8 cellular contexts compared by ENCODE assay signal in genomic region chr12:64609543-64610091, GRCh38. TPM values are rescaled to one million over a fixed set of nuclear protein-coding genes. Genes with fewer than 3 reads are reported as not detected.
DNase-seq lines count a peak whose midpoint lies in the region; ATAC-seq and TF ChIP-seq lines count a peak whose summit lies in the region.

No MANE protein-coding gene starts in this region.

- H3K27ac Mint-ChIP-seq in Caco-2 (ENCODE audit: unreplicated experiment): peak overlapping the region; percentile 83
- H3K27ac Mint-ChIP-seq in activated CD4-positive, alpha-beta memory T cell treated with anti-CD3 and anti-CD28 coated beads, Interleukin-2, amount 10 ng/mL, durations not matched to agents 7 days and 5 days: peak overlapping the region; percentile 99

- peak overlapping the region; percentile 83 for H3K4me2 ChIP-seq in skeletal muscle satellite cell (ENCODE audit: low read length)

- intact Hi-C loops in Caco-2 (cut with micrococcal nuclease; ENCODE audit: unreplicated experiment): loop anchor here (1.0 to 2.0 kb wide), 3 partner anchors 59 to 87 kb away; no protein-coding TSS in a partner anchor
- intact Hi-C loops in right cardiac atrium (cut with DNase I): loop anchor here (5.0 to 10.0 kb wide), 3 partner anchors 55 to 88 kb away; no protein-coding TSS in a partner anchor
- intact Hi-C loops in posterior cingulate gyrus (cut with DNase I): loop anchor here (10.0 kb wide), 1 partner anchor 55 kb away; no protein-coding TSS in a partner anchor

- TF ChIP-seq CTCF in Caco-2 (IDR thresholded peaks at IDR 0.05; ENCODE audit: insufficient read depth in 1 of 2, low read depth in 1 of 2, low read length in 1 of 2, severe bottlenecking in 1 of 2, unreplicated experiment in 1 of 2): no peak

- 1% methylated on average over 15 of the region's 15 CpGs for WGBS in right cardiac atrium

- H3K9me3 ChIP-seq in Caco-2 (no peaks in the 10 kb centered on the region), right cardiac atrium (ENCODE audit: control insufficient read depth, low read length) (no peaks in the 10 kb centered on the region), skeletal muscle satellite cell (replicated peaks; ENCODE audit: low read length) (no peaks in the 10 kb centered on the region)

- CTCF ChIA-PET in Caco-2 (lab: Charles Lee): interaction anchor here (1.4 kb wide), 1 partner anchor 85 kb away, joined by 9 read pairs; no protein-coding TSS in a partner anchor
- CTCF ChIA-PET in activated CD4-positive, alpha-beta memory T cell treated with anti-CD3 and anti-CD28 coated beads, Interleukin-2, amount 10 ng/mL, durations not matched to agents 7 days and 5 days (lab: Charles Lee): interaction anchor here (0.7 to 5.1 kb wide), 13 partner anchors 9 to 159 kb away, joined by 3 to 39 read pairs (median 4); no protein-coding TSS in a partner anchor

- H3K4me3 ChIP-seq in Caco-2 (ENCODE audit: low read depth, low read length) (peak overlapping the region; percentile 95), right cardiac atrium (ENCODE audit: low read length) (peak overlapping the region; percentile 91), skeletal muscle satellite cell (ENCODE audit: low read length) (peak overlapping the region; percentile 82)

- no peak for DNase-seq in Caco-2
- peak; percentile 74 for DNase-seq in HT-29 (ENCODE audit: low spot score)
- peak; percentile 21 for DNase-seq in activated CD4-positive, alpha-beta memory T cell treated with anti-CD3 and anti-CD28 coated beads, Interleukin-2, amount 10 ng/mL, durations not matched to agents 7 days and 5 days
- no peak for DNase-seq in right cardiac atrium
- DNase-seq in posterior cingulate gyrus: no peak
- DNase-seq in NCI-H446 treated with DMSO at 0.1 percent for 48 hours (lab: John Stamatoyannopoulos, UW): no peak

- no peaks in the 10 kb centered on the region for H3K36me3 ChIP-seq in Caco-2 (ENCODE audit: control insufficient read depth, insufficient read depth, low read length)
- H3K36me3 ChIP-seq in skeletal muscle satellite cell (ENCODE audit: insufficient read depth, low read length): no peaks in the 10 kb centered on the region

- POLR2A ChIA-PET in Caco-2 (lab: Charles Lee): no interaction called here
- POLR2A ChIA-PET in activated CD4-positive, alpha-beta memory T cell treated with anti-CD3 and anti-CD28 coated beads, Interleukin-2, amount 10 ng/mL, durations not matched to agents 7 days and 5 days (lab: Charles Lee): interaction anchor here (1.2 to 8.2 kb wide), 17 partner anchors 9 to 150 kb away, joined by 3 to 136 read pairs (median 7); no protein-coding TSS in a partner anchor

- H3K4me1 ChIP-seq in Caco-2 (peaks cover 5% of the 10 kb centered on the region; the same call in 1 of the 2 replicates), right cardiac atrium (ENCODE audit: control insufficient read depth, insufficient read depth, low read length) (peaks cover 3% of the 10 kb centered on the region), skeletal muscle satellite cell (ENCODE audit: control insufficient read depth, insufficient read depth, low read length) (peaks cover 12% of the 10 kb centered on the region)

- ATAC-seq in right cardiac atrium (peak in 1 of 2 donors; percentile 1), GM18861 (IDR thresholded peaks at IDR 0.05; ENCODE audit: unreplicated experiment) (no peak)

- peaks cover 16% of the 10 kb centered on the region for H3K36me3 Mint-ChIP-seq in Caco-2 (ENCODE audit: insufficient read depth, unreplicated experiment)
- H3K36me3 Mint-ChIP-seq in activated CD4-positive, alpha-beta memory T cell treated with anti-CD3 and anti-CD28 coated beads, Interleukin-2, amount 10 ng/mL, durations not matched to agents 7 days and 5 days (ENCODE audit: low read depth): peaks cover 29% of the 10 kb centered on the region

- H3K27me3 ChIP-seq in Caco-2 (replicated peaks; ENCODE audit: control insufficient read depth, insufficient read depth, low read length) (no peaks in the 10 kb centered on the region), right cardiac atrium (ENCODE audit: control insufficient read depth, insufficient read depth) (no peaks in the 10 kb centered on the region), skeletal muscle satellite cell (ENCODE audit: control insufficient read depth, insufficient read depth, low read length) (no peaks in the 10 kb centered on the region)

- no peaks in the 10 kb centered on the region for H3K27me3 Mint-ChIP-seq in Caco-2 (ENCODE audit: insufficient read depth, unreplicated experiment)
- no peaks in the 10 kb centered on the region for H3K27me3 Mint-ChIP-seq in activated CD4-positive, alpha-beta memory T cell treated with anti-CD3 and anti-CD28 coated beads, Interleukin-2, amount 10 ng/mL, durations not matched to agents 7 days and 5 days

- peaks cover 7% of the 10 kb centered on the region for H3K4me1 Mint-ChIP-seq in Caco-2 (ENCODE audit: low read depth, unreplicated experiment)
- H3K4me1 Mint-ChIP-seq in activated CD4-positive, alpha-beta memory T cell treated with anti-CD3 and anti-CD28 coated beads, Interleukin-2, amount 10 ng/mL, durations not matched to agents 7 days and 5 days: peaks cover 36% of the 10 kb centered on the region

- BruUV-seq in Caco-2 (replicated peaks; lab: Mats Ljungman, UMichigan): TSS peak; percentile 86

- H3K9ac ChIP-seq in skeletal muscle satellite cell (ENCODE audit: low read depth, low read length): peak overlapping the region; percentile 88

- H3K27ac ChIP-seq in right cardiac atrium (ENCODE audit: low read length): peak overlapping the region; percentile 93

- H3K4me3 Mint-ChIP-seq in Caco-2 (ENCODE audit: unreplicated experiment): peak overlapping the region; percentile 80
- H3K4me3 Mint-ChIP-seq in activated CD4-positive, alpha-beta memory T cell treated with anti-CD3 and anti-CD28 coated beads, Interleukin-2, amount 10 ng/mL, durations not matched to agents 7 days and 5 days: peak overlapping the region; percentile 95

- no peaks in the 10 kb centered on the region for H3K9me3 Mint-ChIP-seq in Caco-2 (ENCODE audit: unreplicated experiment)
- H3K9me3 Mint-ChIP-seq in activated CD4-positive, alpha-beta memory T cell treated with anti-CD3 and anti-CD28 coated beads, Interleukin-2, amount 10 ng/mL, durations not matched to agents 7 days and 5 days: no peaks in the 10 kb centered on the region

RNA-seq across cellular contexts. Expression of gene RASSF3, which starts 0.7 kb away (rescaled TPM):
- total RNA-seq in Caco-2 (2022): 22.6 and 25.7 TPM in 2 replicates
- 41.2 and 41.9 TPM in 2 replicates for total RNA-seq in HT-29 (2014; rRNA removed; shearing (Covaris generic))
- 10 to 100 TPM; 81.3 to 83.7 TPM for total RNA-seq in activated CD4-positive, alpha-beta memory T cell treated with anti-CD3 and anti-CD28 coated beads, Interleukin-2, amount 10 ng/mL, durations not matched to agents 7 days and 5 days
- 100 to 1,000 TPM; 111 to 154 (median 122) TPM for total RNA-seq in right cardiac atrium
- polyA plus RNA-seq in right cardiac atrium: 44.6 TPM
- total RNA-seq in skeletal muscle satellite cell (2012; rRNA removed): 6.8 and 9.4 TPM in 2 replicates

Comparison
In these comparisons a context has a peak if more than half of its experiments do, and no peak if none do; other contexts are left out.
1. DNase-seq: peak in HT-29 (single experiment) and activated CD4-positive, alpha-beta memory T cell treated with anti-CD3 and anti-CD28 coated beads, Interleukin-2, amount 10 ng/mL, durations not matched to agents 7 days and 5 days (single experiment); none in Caco-2 (0 of 2), right cardiac atrium (0 of 3), posterior cingulate gyrus (0 of 10) and NCI-H446 treated with DMSO at 0.1 percent for 48 hours (single experiment).
2. Peak in every context shown above with its lines, with median percentiles within 50 percentile points of each other: H3K4me3 ChIP-seq.